ENCODE assay signal across 21 cellular contexts in genomic region chr2:99350194-99350593, GRCh38. TPM values are rescaled to one million over a fixed set of nuclear protein-coding genes. Genes with fewer than 3 reads are reported as not detected.
DNase-seq lines count a peak whose midpoint lies in the region; ATAC-seq and TF ChIP-seq lines count a peak whose summit lies in the region.
"Had no signal": no experiment of that assay in that cellular context is flagged by ENCODE, and none has a peak within 500 bp of the region (broad histone marks: within the 10 kb centered on the region; RNA-seq: fewer than 3 reads in every experiment).

No MANE protein-coding gene starts in this region.

- DNase-seq in activated naive CD4-positive, alpha-beta T cell treated with anti-CD3 and anti-CD28 coated beads, Interleukin-2, amount 50 U/mL, for 16 hours, result no peak
- DNase-seq in effector memory CD8-positive, alpha-beta T cell, result no peak
- DNase-seq in type B pancreatic cell (ENCODE audit: extremely low spot score, unreplicated experiment), result no peak
- DNase-seq in SW480 (ENCODE audit: low spot score), result no peak
- no peak for DNase-seq in NCI-H1092 treated with DMSO at 0.1 percent for 48 hours (lab: John Stamatoyannopoulos, UW)
- DNase-seq: BE2C, COR-L47, DMS79 treated with DMSO at 0.1 percent for 48 hours, H7, Kasumi-1, MM.1S, NCI-H1105, NCI-H2029 treated with DMSO at 0.1 percent for 48 hours, NCI-H510A treated with DMSO at 0.1 percent for 48 hours, NCI-H748 treated with DMSO at 0.1 percent for 48 hours, PC-9, RPMI8226, SHP77 had no signal

- TF ChIP-seq CTCF in type B pancreatic cell (conservative IDR thresholded peaks at IDR 0.05), result no peak

- no peaks in the 10 kb centered on the region for H3K9me3 Mint-ChIP-seq in activated naive CD4-positive, alpha-beta T cell treated with anti-CD3 and anti-CD28 coated beads, Interleukin-2, amount 50 U/mL, for 24 hours
- H3K9me3 Mint-ChIP-seq in IgD-negative memory B cell, result no peaks in the 10 kb centered on the region
- H3K9me3 Mint-ChIP-seq in effector memory CD8-positive, alpha-beta T cell, result no peaks in the 10 kb centered on the region
- H3K9me3 Mint-ChIP-seq in type B pancreatic cell, result no peaks in the 10 kb centered on the region

- ATAC-seq in effector memory CD8-positive, alpha-beta T cell (replicated peaks), result peak; percentile 26
- ATAC-seq: GM12878 had no signal

- H3K27ac Mint-ChIP-seq in activated naive CD4-positive, alpha-beta T cell treated with anti-CD3 and anti-CD28 coated beads, Interleukin-2, amount 50 U/mL, for 24 hours, result no peak overlapping the region
- H3K27ac Mint-ChIP-seq in IgD-negative memory B cell, result peak overlapping the region in 2 of 3 donors; percentile 1 to 6
- no peak overlapping the region for H3K27ac Mint-ChIP-seq in effector memory CD8-positive, alpha-beta T cell
- peak overlapping the region; percentile 5 for H3K27ac Mint-ChIP-seq in type B pancreatic cell

- H3K4me1 Mint-ChIP-seq in activated naive CD4-positive, alpha-beta T cell treated with anti-CD3 and anti-CD28 coated beads, Interleukin-2, amount 50 U/mL, for 24 hours, result peaks cover 79% of the 10 kb centered on the region
- H3K4me1 Mint-ChIP-seq in IgD-negative memory B cell, result peaks cover 44 to 58% (median 44%) of the 10 kb centered on the region in 3 donors
- peaks cover 40 to 55% of the 10 kb centered on the region in 2 donors for H3K4me1 Mint-ChIP-seq in effector memory CD8-positive, alpha-beta T cell (ENCODE audit: low read depth in 2 of 2)
- peaks cover 6% of the 10 kb centered on the region for H3K4me1 Mint-ChIP-seq in type B pancreatic cell (ENCODE audit: unreplicated experiment)

- H3K36me3 Mint-ChIP-seq in activated naive CD4-positive, alpha-beta T cell treated with anti-CD3 and anti-CD28 coated beads, Interleukin-2, amount 50 U/mL, for 24 hours, result peaks cover 7% of the 10 kb centered on the region
- H3K36me3 Mint-ChIP-seq in IgD-negative memory B cell, result peaks cover 7% of the 10 kb centered on the region
- no peaks in the 10 kb centered on the region for H3K36me3 Mint-ChIP-seq in effector memory CD8-positive, alpha-beta T cell (ENCODE audit: insufficient read depth)
- peaks cover 9% of the 10 kb centered on the region for H3K36me3 Mint-ChIP-seq in type B pancreatic cell

- H3K27me3 Mint-ChIP-seq in activated naive CD4-positive, alpha-beta T cell treated with anti-CD3 and anti-CD28 coated beads, Interleukin-2, amount 50 U/mL, for 24 hours, result no peaks in the 10 kb centered on the region
- H3K27me3 Mint-ChIP-seq in IgD-negative memory B cell, result no peaks in the 10 kb centered on the region
- no peaks in the 10 kb centered on the region for H3K27me3 Mint-ChIP-seq in effector memory CD8-positive, alpha-beta T cell
- no peaks in the 10 kb centered on the region for H3K27me3 Mint-ChIP-seq in type B pancreatic cell

- peak overlapping the region; percentile 37 for H3K4me3 Mint-ChIP-seq in activated naive CD4-positive, alpha-beta T cell treated with anti-CD3 and anti-CD28 coated beads, Interleukin-2, amount 50 U/mL, for 24 hours
- H3K4me3 Mint-ChIP-seq in IgD-negative memory B cell, result peak overlapping the region in 1 of 4 donors; percentile 7
- peak overlapping the region; percentile 9 to 22 for H3K4me3 Mint-ChIP-seq in effector memory CD8-positive, alpha-beta T cell
- H3K4me3 Mint-ChIP-seq in type B pancreatic cell, result no peak overlapping the region

RNA-seq across cellular contexts. Expression of gene EIF5B, which starts 13.0 kb away (rescaled TPM):
- polyA plus RNA-seq in IgD-negative memory B cell, result 13.8 TPM
- total RNA-seq in type B pancreatic cell (ENCODE audit: low replicate concordance), result 44.2 and 44.8 TPM in 2 replicates

RNA-seq across cellular contexts. Expression of gene TXNDC9, which starts 14.1 kb away (rescaled TPM):
- 48.2 TPM for polyA plus RNA-seq in IgD-negative memory B cell
- total RNA-seq in type B pancreatic cell (ENCODE audit: low replicate concordance), result 27.6 and 29.1 TPM in 2 replicates

RNA-seq across cellular contexts. Expression of gene LYG1, which starts 49.2 kb away (rescaled TPM):
- polyA plus RNA-seq in IgD-negative memory B cell, result 0.48 TPM
- total RNA-seq in type B pancreatic cell (ENCODE audit: low replicate concordance), result 1.6 and 2.1 TPM in 2 replicates

Comparison
In these comparisons a context has a peak if more than half of its experiments do, and no peak if none do; other contexts are left out.
1. H3K27ac Mint-ChIP-seq: peak in IgD-negative memory B cell (2 of 3) and type B pancreatic cell (single experiment); none in activated naive CD4-positive, alpha-beta T cell treated with anti-CD3 and anti-CD28 coated beads, Interleukin-2, amount 50 U/mL, for 24 hours (single experiment) and effector memory CD8-positive, alpha-beta T cell (0 of 2).